In genomic region chr10:111593578-111593977, GRCh38 we compare ENCODE assay signal across 19 cellular contexts.
"Had no signal": no experiment of that assay in that cellular context is flagged by ENCODE, and none has a peak within 500 bp of the region (broad histone marks: within the 10 kb centered on the region; RNA-seq: fewer than 3 reads in every experiment).

No MANE protein-coding gene starts in this region.

- H3K36me3 ChIP-seq: breast epithelium, heart right ventricle, neutrophil, ovary, prostate gland, tibial artery had no signal

- DNase-seq: activated CD8-positive, alpha-beta memory T cell treated with anti-CD3 and anti-CD28 coated beads for 24 hours; activated CD8-positive, alpha-beta memory T cell treated with anti-CD3 and anti-CD28 coated beads, Interleukin-2, amount 50 U/mL, for 4 hours; activated naive CD4-positive, alpha-beta T cell treated with Interleukin-2 at 50 U/mL for 16 hours; activated naive CD8-positive, alpha-beta T cell treated with anti-CD3 and anti-CD28 coated beads for 36 hours; activated T-cell treated with anti-CD3 and anti-CD28 coated beads, Interleukin-2, amount 50 U/mL, for 4 hours; cerebellar nuclear complex; heart right ventricle; islet precursor cell; left colon; ovary; stimulated activated CD4-positive, alpha-beta T cell treated with anti-CD3 and anti-CD28 coated beads, Interleukin-4, amount 100 ng/mL, for 24 hours; stimulated activated naive CD8-positive, alpha-beta T cell treated with anti-CD3 and anti-CD28 coated beads, Interleukin-15, Interleukin-2, amounts not matched to agents 100 U/mL and 50 U/mL, for 24 hours; T-helper 1 cell; tibial artery had no signal

- ATAC-seq: activated T-cell treated with anti-CD3 and anti-CD28 coated beads, Interleukin-2, amount 50 U/mL, for 4 hours; heart right ventricle; left colon; stimulated activated naive CD8-positive, alpha-beta T cell treated with anti-CD3 and anti-CD28 coated beads, Interleukin-15, Interleukin-2, amounts not matched to agents 100 U/mL and 50 U/mL, for 24 hours; WTC11 had no signal

- H3K9me3 ChIP-seq: breast epithelium, neutrophil, ovary, prostate gland, tibial artery had no signal

- H3K27ac ChIP-seq: breast epithelium, coronary artery, heart right ventricle, neutrophil, ovary, prostate gland, tibial artery had no signal

- H3K27me3 ChIP-seq: breast epithelium, heart right ventricle, neutrophil, ovary, tibial artery had no signal

- H3K4me3 ChIP-seq: breast epithelium, coronary artery, heart right ventricle, ovary, prostate gland, tibial artery had no signal

- H3K4me1 ChIP-seq: breast epithelium, prostate gland, tibial artery had no signal
